13 cellular contexts compared by ENCODE assay signal in genomic region chr4:76607846-76608245, GRCh38.
DNase-seq lines count a peak whose midpoint lies in the region; ATAC-seq, FAIRE-seq and TF ChIP-seq lines count a peak whose summit lies in the region.
"Had no signal": no experiment of that assay in that cellular context is flagged by ENCODE, and none has a peak within 500 bp of the region (broad histone marks: within the 10 kb centered on the region; RNA-seq: fewer than 3 reads in every experiment).

No MANE protein-coding gene starts in this region.

- H3K36me3 ChIP-seq in GM06990 (ENCODE audit: control insufficient read depth, insufficient read depth, low read length): no peaks in the 10 kb centered on the region
- H3K36me3 ChIP-seq in kidney (ENCODE audit: control insufficient read depth in 1 of 2, insufficient read depth in 2 of 2, low read length in 2 of 2): no peaks in the 10 kb centered on the region
- H3K36me3 ChIP-seq: thyroid gland had no signal

- no peaks in the 10 kb centered on the region for H3K9me3 ChIP-seq in kidney (ENCODE audit: control insufficient read depth in 1 of 2, low read length in 2 of 2)
- H3K9me3 ChIP-seq: thyroid gland had no signal

- no peaks in the 10 kb centered on the region for H3K27me3 ChIP-seq in GM06990 (replicated peaks; ENCODE audit: control insufficient read depth, insufficient read depth, low read length)
- H3K27me3 ChIP-seq: foreskin keratinocyte, thyroid gland had no signal

- H3K4me3 ChIP-seq in GM06990 (replicated peaks; ENCODE audit: low read depth, low read length): no peak overlapping the region
- H3K4me3 ChIP-seq in kidney (ENCODE audit: low read length in 2 of 2): no peak overlapping the region
- H3K4me3 ChIP-seq: thyroid gland had no signal

- DNase-seq in GM06990 (ENCODE audit: extremely low read depth, insufficient read length): peak; percentile 3
- DNase-seq in kidney: no peak
- no peak for DNase-seq in NCI-H187 treated with DMSO at 0.1 percent for 48 hours (lab: John Stamatoyannopoulos, UW)
- no peak for DNase-seq in Right ventricle myocardium inferior (ENCODE audit: missing footprints)
- DNase-seq in endothelial cell (ENCODE audit: low spot score): no peak
- DNase-seq: activated CD4-positive, alpha-beta memory T cell treated with anti-CD3 and anti-CD28 coated beads, Interleukin-2, amount 10 ng/mL, durations not matched to agents 7 days and 5 days; foreskin keratinocyte; midbrain; thyroid gland had no signal

- no peaks in the 10 kb centered on the region for H3K36me3 Mint-ChIP-seq in endothelial cell (ENCODE audit: low read depth, unreplicated experiment)

- H3K4me3 Mint-ChIP-seq in endothelial cell (ENCODE audit: unreplicated experiment): no peak overlapping the region
- H3K4me3 Mint-ChIP-seq: activated CD4-positive, alpha-beta memory T cell treated with anti-CD3 and anti-CD28 coated beads, Interleukin-2, amount 10 ng/mL, durations not matched to agents 7 days and 5 days; activated T-helper 17 cell treated with anti-CD3 and anti-CD28 coated beads, Interleukin-2, amount 50 U/mL, for 72 hours had no signal

- H3K27ac Mint-ChIP-seq in endothelial cell (ENCODE audit: unreplicated experiment): no peak overlapping the region
- H3K27ac Mint-ChIP-seq: activated CD4-positive, alpha-beta memory T cell treated with anti-CD3 and anti-CD28 coated beads, Interleukin-2, amount 10 ng/mL, durations not matched to agents 7 days and 5 days; activated T-helper 17 cell treated with anti-CD3 and anti-CD28 coated beads, Interleukin-2, amount 50 U/mL, for 72 hours had no signal

- H3K4me1 Mint-ChIP-seq in endothelial cell (ENCODE audit: unreplicated experiment): no peaks in the 10 kb centered on the region
- H3K4me1 Mint-ChIP-seq: activated CD4-positive, alpha-beta memory T cell treated with anti-CD3 and anti-CD28 coated beads, Interleukin-2, amount 10 ng/mL, durations not matched to agents 7 days and 5 days; activated T-helper 17 cell treated with anti-CD3 and anti-CD28 coated beads, Interleukin-2, amount 50 U/mL, for 72 hours had no signal

- peak overlapping the region; percentile 40 to 66 for H3K27ac ChIP-seq in kidney (ENCODE audit: low read depth in 2 of 2, low read length in 2 of 2)
- H3K27ac ChIP-seq: foreskin keratinocyte, thyroid gland had no signal

- no peak for FAIRE-seq in kidney (lab: Jason Lieb, UNC)

- peaks cover 14 to 21% of the 10 kb centered on the region in 2 donors for H3K4me1 ChIP-seq in kidney (ENCODE audit: control insufficient read depth in 1 of 2, insufficient read depth in 1 of 2, low read depth in 1 of 2, low read length in 2 of 2)
- H3K4me1 ChIP-seq: foreskin keratinocyte had no signal

- TF ChIP-seq CTCF in GM06990 (IDR thresholded peaks at IDR 0.05; ENCODE audit: insufficient read depth, low read length, poor library complexity, severe bottlenecking) (no peak), kidney (IDR thresholded peaks at IDR 0.05; ENCODE audit: borderline replicate concordance, extremely low read depth, insufficient read depth) (no peak), endothelial cell (IDR thresholded peaks at IDR 0.05; ENCODE audit: unreplicated experiment) (no peak)

- no peaks in the 10 kb centered on the region for H3K9me3 Mint-ChIP-seq in endothelial cell (ENCODE audit: unreplicated experiment)
- H3K9me3 Mint-ChIP-seq: activated CD4-positive, alpha-beta memory T cell treated with anti-CD3 and anti-CD28 coated beads, Interleukin-2, amount 10 ng/mL, durations not matched to agents 7 days and 5 days; activated T-helper 17 cell treated with anti-CD3 and anti-CD28 coated beads, Interleukin-2, amount 50 U/mL, for 72 hours had no signal

- peak overlapping the region in 1 of 2 donors; percentile 20 for H3K9ac ChIP-seq in kidney (ENCODE audit: low read length in 2 of 2)

- ATAC-seq in GM21515 (IDR thresholded peaks at IDR 0.05; ENCODE audit: unreplicated experiment) (peak; percentile 30), HG03571 (IDR thresholded peaks at IDR 0.05; ENCODE audit: unreplicated experiment) (peak; percentile 26), Right ventricle myocardium inferior (no peak), GM18867 (IDR thresholded peaks at IDR 0.05; ENCODE audit: unreplicated experiment) (no peak)
- ATAC-seq: activated T-helper 17 cell treated with anti-CD3 and anti-CD28 coated beads, Interleukin-2, amount 50 U/mL, for 72 hours; foreskin keratinocyte had no signal

- intact Hi-C loops in kidney (cut with DNase I): no loop called here
- intact Hi-C loops in Right ventricle myocardium inferior (cut with DNase I): no loop called here

- H3K27me3 Mint-ChIP-seq in endothelial cell (ENCODE audit: unreplicated experiment): no peaks in the 10 kb centered on the region

Comparison
In these comparisons a context has a peak if more than half of its experiments do, and no peak if none do; other contexts are left out.
1. ATAC-seq: peak in GM21515 (single experiment) and HG03571 (single experiment); none in Right ventricle myocardium inferior (single experiment) and GM18867 (single experiment).